ENCODE assay signal across 31 cellular contexts in the genomic region with DNA sequence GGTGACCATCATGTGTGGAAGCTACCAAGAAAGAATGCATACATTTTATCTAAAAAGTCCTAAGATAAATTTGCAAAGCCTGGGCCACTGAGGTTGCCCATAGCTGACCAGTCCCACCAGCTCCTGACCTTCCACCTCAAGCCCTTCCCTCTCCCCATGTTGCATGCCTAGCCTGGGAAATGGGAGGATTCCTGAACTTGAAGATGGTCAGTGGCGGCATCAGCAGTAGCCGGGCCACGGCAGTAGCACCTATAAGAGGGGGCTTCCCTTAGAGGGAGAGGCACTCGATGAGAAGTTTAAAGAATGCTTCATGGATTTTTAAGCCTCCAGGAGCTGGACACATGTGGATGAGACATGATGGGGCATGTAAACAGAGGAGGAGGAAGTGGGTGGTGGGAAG.
"Had no signal": no experiment of that assay in that cellular context is flagged by ENCODE, and none has a peak within 500 bp of the region (broad histone marks: within the 10 kb centered on the region; RNA-seq: fewer than 3 reads in every experiment).

No MANE protein-coding gene starts in this region.

- ATAC-seq: activated naive CD4-positive, alpha-beta T cell treated with anti-CD3 and anti-CD28 coated beads, Interleukin-2, amount 50 U/mL, for 72 hours; activated naive CD8-positive, alpha-beta T cell treated with anti-CD3 and anti-CD28 coated beads, Interleukin-2, amount 50 U/mL, for 24 hours; activated T-cell treated with anti-CD3 and anti-CD28 coated beads, Interleukin-2, amount 50 U/mL, for 4 hours; Panc1; Right ventricle myocardium inferior; T-cell had no signal

- H3K27ac ChIP-seq: brain microvascular endothelial cell, SK-N-MC had no signal

- H3K9me3 ChIP-seq: MG63 had no signal

- H3K27me3 ChIP-seq: brain microvascular endothelial cell, MG63 had no signal

- H3K4me3 ChIP-seq: MG63, SK-N-MC had no signal

- H3K36me3 Mint-ChIP-seq: activated naive CD4-positive, alpha-beta T cell treated with anti-CD3 and anti-CD28 coated beads, Interleukin-2, amount 50 U/mL, for 72 hours; T-cell had no signal

- H3K9me3 Mint-ChIP-seq: activated naive CD4-positive, alpha-beta T cell treated with anti-CD3 and anti-CD28 coated beads, Interleukin-2, amount 50 U/mL, for 72 hours; T-cell had no signal

- H3K4me1 Mint-ChIP-seq: activated B cell treated with CpG ODN at 0.5 μM for 24 hours; activated naive CD8-positive, alpha-beta T cell treated with anti-CD3 and anti-CD28 coated beads, Interleukin-2, amount 50 U/mL, for 24 hours; T-cell had no signal

- H3K27ac Mint-ChIP-seq: activated B cell treated with CpG ODN at 0.5 μM for 24 hours; activated CD4-positive, alpha-beta T cell treated with anti-CD3 and anti-CD28 coated beads, Interleukin-2, amount 10 ng/mL, durations not matched to agents 24 days and 14 days; activated naive CD4-positive, alpha-beta T cell treated with anti-CD3 and anti-CD28 coated beads, Interleukin-2, amount 50 U/mL, for 72 hours; activated naive CD8-positive, alpha-beta T cell treated with anti-CD3 and anti-CD28 coated beads, Interleukin-2, amount 50 U/mL, for 24 hours; T-cell had no signal

- H3K4me3 Mint-ChIP-seq: activated B cell treated with CpG ODN at 0.5 μM for 24 hours; activated CD4-positive, alpha-beta T cell treated with anti-CD3 and anti-CD28 coated beads, Interleukin-2, amount 10 ng/mL, durations not matched to agents 24 days and 14 days; activated naive CD8-positive, alpha-beta T cell treated with anti-CD3 and anti-CD28 coated beads, Interleukin-2, amount 50 U/mL, for 24 hours; activated T-cell treated with anti-CD3 and anti-CD28 coated beads, Interleukin-2, amount 50 U/mL, for 4 hours; T-cell had no signal

- H3K36me3 ChIP-seq: brain microvascular endothelial cell, MG63 had no signal

- H3K27me3 Mint-ChIP-seq: activated CD4-positive, alpha-beta T cell treated with anti-CD3 and anti-CD28 coated beads, Interleukin-2, amount 10 ng/mL, durations not matched to agents 24 days and 14 days; activated naive CD8-positive, alpha-beta T cell treated with anti-CD3 and anti-CD28 coated beads, Interleukin-2, amount 50 U/mL, for 24 hours; T-cell had no signal

- DNase-seq: activated B cell treated with CpG ODN at 0.5 μM for 24 hours; activated CD4-positive, alpha-beta T cell treated with anti-CD3 and anti-CD28 coated beads for 1 hour; activated CD4-positive, alpha-beta T cell treated with anti-CD3 and anti-CD28 coated beads, Interleukin-2, amount 10 ng/mL, durations not matched to agents 24 days and 14 days; activated CD4-positive, alpha-beta T cell treated with anti-CD3 and anti-CD28 coated beads, Interleukin-2, amount 50 U/mL, for 48 hours; activated effector memory CD4-positive, alpha-beta T cell treated with anti-CD3 and anti-CD28 coated beads, Interleukin-2, amount 50 U/mL, for 16 hours; activated naive CD4-positive, alpha-beta T cell treated with Interleukin-2 at 50 U/mL for 16 hours; activated naive CD8-positive, alpha-beta T cell treated with anti-CD3 and anti-CD28 coated beads, Interleukin-2, amount 50 U/mL, for 24 hours; activated T-cell treated with anti-CD3 and anti-CD28 coated beads, Interleukin-2, amount 50 U/mL, for 4 hours; amygdala; brain microvascular endothelial cell; MG63; MV-4-11; NCI-H1092 treated with DMSO at 0.1 percent for 48 hours; NCI-H1417 treated with DMSO at 0.1 percent for 48 hours; NCI-H1694; NCI-H2029; NCI-H2107; NCI-H2171 treated with DMSO at 0.1 percent for 48 hours; NCI-H345; NCI-H510A; NCI-H526 treated with DMSO at 0.1 percent for 48 hours; NK-92 treated with Interleukin-12 subunit alpha and Interleukin-12 subunit beta, amount 100 ng/mL, for 24 hours; OCI-M1; RPMI8226; T-cell; T-helper 2 cell; T1000 had no signal
